ENCODE assay signal across 9 cellular contexts in genomic region chr14:96051642-96052540, GRCh38. TPM values are rescaled to one million over a fixed set of nuclear protein-coding genes. Genes with fewer than 3 reads are reported as not detected.
A peak's percentile ranks its signal among the peaks of the same experiment; 100 is the strongest.
DNase-seq lines count a peak whose midpoint lies in the region; FAIRE-seq and TF ChIP-seq lines count a peak whose summit lies in the region.
"Had no signal": no experiment of that assay in that cellular context is flagged by ENCODE, and none has a peak within 500 bp of the region (broad histone marks: within the 10 kb centered on the region; RNA-seq: fewer than 3 reads in every experiment).

No MANE protein-coding gene starts in this region.

- DNase-seq in cardiac muscle cell (ENCODE audit: low read depth in 1 of 2, low spot score in 1 of 2): no peak
- DNase-seq in left ventricle myocardium inferior: no peak
- DNase-seq in LoVo (ENCODE audit: low spot score): peak; percentile 14
- DNase-seq in H1 (ENCODE audit: low read depth in 1 of 2, low spot score in 2 of 2): peak in 1 of 2 experiments; percentile 58
- peak; percentile 69 to 84 for DNase-seq in vagina (ENCODE audit: extremely low spot score in 2 of 2)
- no peak for DNase-seq in urothelium cell line (ENCODE audit: low spot score)
- no peak for DNase-seq in activated CD4-positive, alpha-beta T cell treated with anti-CD3 and anti-CD28 coated beads, Interleukin-2, amount 10 ng/mL, durations not matched to agents 7 days and 5 days
- no peak for DNase-seq in ecto neural progenitor cell (ENCODE audit: low spot score)
- DNase-seq: NCI-H526 treated with DMSO at 0.1 percent for 48 hours had no signal

- no peak overlapping the region for H3K4ac ChIP-seq in H1 (replicated peaks; ENCODE audit: insufficient read length, low read depth, low read length)

- H3K36me3 Mint-ChIP-seq in activated CD4-positive, alpha-beta T cell treated with anti-CD3 and anti-CD28 coated beads, Interleukin-2, amount 10 ng/mL, durations not matched to agents 7 days and 5 days (ENCODE audit: low read depth): no peaks in the 10 kb centered on the region

- peak; percentile 66 to 74 for TF ChIP-seq RAD21 in H1 (IDR thresholded peaks at IDR 0.05 in 1 of 2, conservative IDR thresholded peaks at IDR 0.05 in 1 of 2; ENCODE audit: low read depth in 2 of 2, low read length in 2 of 2)

- no peaks in the 10 kb centered on the region for H3K79me1 ChIP-seq in H1 (ENCODE audit: low read depth, low read length)

- 69% methylated on average over 14 of the region's 14 CpGs; no CpG with 5 or more reads in 1 of the 2 experiments for WGBS in H1 (ENCODE audit: extremely low coverage in 1 of 2, insufficient coverage in 1 of 2, insufficient read length in 1 of 2, insufficient replicate concordance in 2 of 2, low coverage in 1 of 2, low lambda C conversion rate in 2 of 2, missing lambda C conversion rate in 1 of 2), 2 experiments

- H3K36me3 ChIP-seq in cardiac muscle cell (no peaks in the 10 kb centered on the region), left ventricle myocardium inferior (no peaks in the 10 kb centered on the region), H1 (ENCODE audit: control insufficient read depth in 2 of 4, insufficient read depth in 4 of 4, low read length in 3 of 4) (peaks cover 0 to 3% (median 0%) of the 10 kb centered on the region in 4 experiments; a peak in 1 of 8 replicates), vagina (no peaks in the 10 kb centered on the region)

- H2BK5ac ChIP-seq in H1 (ENCODE audit: low read depth, low read length): no peak overlapping the region

- H3K27ac ChIP-seq in cardiac muscle cell (no peak overlapping the region), left ventricle myocardium inferior (replicated peaks) (no peak overlapping the region), H1 (ENCODE audit: low read depth, low read length) (no peak overlapping the region), vagina (peak overlapping the region; percentile 82)

- no peak overlapping the region for H2BK20ac ChIP-seq in H1 (ENCODE audit: low read length)

- H3K9ac ChIP-seq in H1 (replicated peaks in 1 of 4; ENCODE audit: extremely low read depth in 1 of 4, low read depth in 3 of 4, low read length in 3 of 4): no peak overlapping the region

- no peak overlapping the region for H4K5ac ChIP-seq in H1 (ENCODE audit: insufficient read length, low read depth, low read length)

- POLR2A ChIA-PET in H1 (lab: Charles Lee; ENCODE audit: partially characterized antibody): interaction anchor here (0.7 to 2.1 kb wide), 5 partner anchors 9 to 13 kb away, joined by 3 to 9 read pairs (median 4); partner anchors contain the start of gene C14orf132
- POLR2A ChIA-PET in activated CD4-positive, alpha-beta T cell treated with anti-CD3 and anti-CD28 coated beads, Interleukin-2, amount 10 ng/mL, durations not matched to agents 7 days and 5 days (lab: Charles Lee): no interaction called here

- no peak overlapping the region for H4K91ac ChIP-seq in H1 (replicated peaks; ENCODE audit: insufficient read length, low read length)

- no peak overlapping the region for H4K8ac ChIP-seq in H1 (ENCODE audit: extremely low read depth, insufficient read depth, low read length)

- peaks cover 0 to 8% of the 10 kb centered on the region in 2 experiments; a peak in 1 of 4 replicates for H3K79me2 ChIP-seq in H1 (ENCODE audit: control insufficient read depth in 1 of 2, insufficient read depth in 2 of 2, low read length in 2 of 2)

- no peak overlapping the region for H2AK5ac ChIP-seq in H1 (ENCODE audit: low read depth, low read length)

- peaks cover 15% of the 10 kb centered on the region for H3K4me1 ChIP-seq in cardiac muscle cell (ENCODE audit: low read depth)
- H3K4me1 ChIP-seq in left ventricle myocardium inferior: peaks cover 6% of the 10 kb centered on the region
- H3K4me1 ChIP-seq in H1 (replicated peaks in 1 of 4; ENCODE audit: control insufficient read depth in 3 of 4, insufficient read depth in 4 of 4, low read length in 3 of 4): no peaks in the 10 kb centered on the region; a peak in 2 of 7 replicates
- H3K4me1 ChIP-seq in vagina: peaks cover 56% of the 10 kb centered on the region

- CTCF ChIA-PET in H1 (lab: Charles Lee; ENCODE audit: partially characterized antibody): interaction anchor here (0.8 to 2.4 kb wide), 27 partner anchors 8 to 492 kb away, joined by 3 to 15 read pairs (median 4); partner anchors contain the start of gene C14orf132
- CTCF ChIA-PET in activated CD4-positive, alpha-beta T cell treated with anti-CD3 and anti-CD28 coated beads, Interleukin-2, amount 10 ng/mL, durations not matched to agents 7 days and 5 days (lab: Charles Lee): interaction anchor here (1.0 kb wide), 1 partner anchor 15 kb away, joined by 3 read pairs; no protein-coding TSS in a partner anchor

- no peak overlapping the region for H2BK120ac ChIP-seq in H1 (replicated peaks; ENCODE audit: low read depth, low read length)

- H4K20me1 ChIP-seq in H1 (replicated peaks in 1 of 2; ENCODE audit: control insufficient read depth in 1 of 2, insufficient read depth in 2 of 2, low read length in 2 of 2): peaks cover 8 to 12% of the 10 kb centered on the region in 2 experiments

- H3K56ac ChIP-seq in H1 (replicated peaks; ENCODE audit: insufficient read length, low read depth, low read length): no peak overlapping the region

- no peaks in the 10 kb centered on the region for H3K23me2 ChIP-seq in H1 (ENCODE audit: low read depth, low read length)

- H2AFZ ChIP-seq in H1 (ENCODE audit: low read length): no peak overlapping the region

- H2BK12ac ChIP-seq in H1 (ENCODE audit: low read depth, low read length): no peak overlapping the region

- FAIRE-seq in H1 (lab: Jason Lieb, UNC): peak; percentile 93
- no peak for FAIRE-seq in urothelium cell line (lab: Jason Lieb, UNC)

- peak; percentile 6 for TF ChIP-seq CTCF in cardiac muscle cell (IDR thresholded peaks at IDR 0.05; ENCODE audit: low read depth, low read length)
- TF ChIP-seq CTCF in left ventricle myocardium inferior (IDR thresholded peaks at IDR 0.05; ENCODE audit: borderline replicate concordance): no peak
- TF ChIP-seq CTCF in H1 (IDR thresholded peaks at IDR 0.05; ENCODE audit: control extremely low read depth in 1 of 3, insufficient read depth in 1 of 3, low read depth in 1 of 3, low read length in 3 of 3): peak; percentile 66 to 85 (median 77)
- no peak for TF ChIP-seq CTCF in vagina (IDR thresholded peaks at IDR 0.05)

- intact Hi-C loops in left ventricle myocardium inferior (cut with micrococcal nuclease) (no loop called here), vagina (cut with DNase I) (no loop called here)

- H3K27me3 ChIP-seq in cardiac muscle cell: no peaks in the 10 kb centered on the region
- peaks cover 22% of the 10 kb centered on the region for H3K27me3 ChIP-seq in left ventricle myocardium inferior (ENCODE audit: low read depth)
- no peaks in the 10 kb centered on the region for H3K27me3 ChIP-seq in H1 (replicated peaks in 1 of 4; ENCODE audit: control insufficient read depth in 3 of 4, extremely low read depth in 1 of 4, insufficient read depth in 3 of 4, low read length in 3 of 4)
- no peaks in the 10 kb centered on the region for H3K27me3 ChIP-seq in vagina

- H3K9me3 ChIP-seq in cardiac muscle cell (ENCODE audit: low read depth): no peaks in the 10 kb centered on the region
- peaks cover 4% of the 10 kb centered on the region for H3K9me3 ChIP-seq in left ventricle myocardium inferior (replicated peaks)
- H3K9me3 ChIP-seq in H1 (ENCODE audit: insufficient read depth in 2 of 2, low read depth in 1 of 2, low read length in 1 of 2): no peaks in the 10 kb centered on the region
- H3K9me3 ChIP-seq in vagina: no peaks in the 10 kb centered on the region

- H3K4me3 Mint-ChIP-seq in activated CD4-positive, alpha-beta T cell treated with anti-CD3 and anti-CD28 coated beads, Interleukin-2, amount 10 ng/mL, durations not matched to agents 7 days and 5 days: no peak overlapping the region

- H3K4me3 ChIP-seq in cardiac muscle cell (no peak overlapping the region), left ventricle myocardium inferior (no peak overlapping the region), H1 (ENCODE audit: extremely low read depth in 1 of 4, insufficient read depth in 2 of 4, low read depth in 3 of 4, low read length in 4 of 4) (no peak overlapping the region), vagina (no peak overlapping the region)

- no peak overlapping the region for H3K4me2 ChIP-seq in H1 (ENCODE audit: insufficient read depth in 1 of 2, low read depth in 2 of 2, low read length in 2 of 2)

- TF ChIP-seq EP300 in H1 (IDR thresholded peaks at IDR 0.05; ENCODE audit: borderline replicate concordance in 1 of 2, low read depth in 2 of 2, low read length in 2 of 2): no peak

- H3K18ac ChIP-seq in H1 (ENCODE audit: extremely low read depth, low read length): no peak overlapping the region

- H3K14ac ChIP-seq in H1 (ENCODE audit: insufficient read length): no peak overlapping the region

- H3K23ac ChIP-seq in H1 (ENCODE audit: insufficient read length): no peak overlapping the region

- TF ChIP-seq POLR2A in H1 (IDR thresholded peaks at IDR 0.05; ENCODE audit: control extremely low read depth in 1 of 2, low read depth in 2 of 2, low read length in 2 of 2) (no peak), vagina (IDR thresholded peaks at IDR 0.05) (no peak)

- no peaks in the 10 kb centered on the region for H3K9me3 Mint-ChIP-seq in activated CD4-positive, alpha-beta T cell treated with anti-CD3 and anti-CD28 coated beads, Interleukin-2, amount 10 ng/mL, durations not matched to agents 7 days and 5 days

- no peaks in the 10 kb centered on the region for H3K27me3 Mint-ChIP-seq in activated CD4-positive, alpha-beta T cell treated with anti-CD3 and anti-CD28 coated beads, Interleukin-2, amount 10 ng/mL, durations not matched to agents 7 days and 5 days

- no peak overlapping the region for H2BK15ac ChIP-seq in H1 (ENCODE audit: low read length)

- H3K27ac Mint-ChIP-seq in activated CD4-positive, alpha-beta T cell treated with anti-CD3 and anti-CD28 coated beads, Interleukin-2, amount 10 ng/mL, durations not matched to agents 7 days and 5 days: no peak overlapping the region

- H3K4me1 Mint-ChIP-seq in activated CD4-positive, alpha-beta T cell treated with anti-CD3 and anti-CD28 coated beads, Interleukin-2, amount 10 ng/mL, durations not matched to agents 7 days and 5 days: no peaks in the 10 kb centered on the region

RNA-seq across cellular contexts. Expression of gene C14orf132, which starts 12.7 kb away (rescaled TPM):
- total RNA-seq in cardiac muscle cell (11.9 and 13.9 TPM in 2 replicates), left ventricle myocardium inferior (4.8 TPM), vagina (12.0 TPM)
- polyA plus RNA-seq in cardiac muscle cell (13.8 and 14.1 TPM in 2 replicates), H1 (2011; rRNA removed) (11.7 and 16.6 TPM in 2 replicates)
- total RNA-seq in H1 (2021; fragmentation: NEBNext Ultra II Directional; extraction: Animal tissue kit (Norgen Biotek cat#: 25700)): 32.0 and 32.5 TPM in 2 replicates
- 13.6 TPM for polyA plus RNA-seq in H1 (2011; cell fraction: cytosol; rRNA removed)
- 22.3 TPM for polyA plus RNA-seq in H1 (2011; cell fraction: nucleus; rRNA removed)
- polyA plus RNA-seq in H1 (2012, experiment 1 of 2): 16.5 to 22.5 TPM (median 19.6 TPM) in 4 replicates
- polyA plus RNA-seq in H1 (2012, experiment 2 of 2): 10.7 TPM
- 24.9 TPM for polyA plus RNA-seq in H1 (2013, experiment 1 of 2)
- 23.5 TPM for polyA plus RNA-seq in H1 (2013, experiment 2 of 2)
- 25.6 and 30.3 TPM in 2 replicates for polyA minus RNA-seq in H1 (2011; rRNA and poly(A)+ RNA removed)
- polyA minus RNA-seq in H1 (2011; cell fraction: cytosol; rRNA and poly(A)+ RNA removed): 14.3 TPM
- polyA minus RNA-seq in H1 (2011; cell fraction: nucleus; rRNA and poly(A)+ RNA removed): 31.5 TPM
- total RNA-seq in activated CD4-positive, alpha-beta T cell treated with anti-CD3 and anti-CD28 coated beads, Interleukin-2, amount 10 ng/mL, durations not matched to agents 7 days and 5 days: 1 to 10 TPM; 1.2 to 1.5 TPM

Comparison
In these comparisons a context has a peak if more than half of its experiments do, and no peak if none do; other contexts are left out.
1. CTCF ChIP-seq: peak in cardiac muscle cell (single experiment) and H1 (3 of 3); none in left ventricle myocardium inferior (single experiment) and vagina (0 of 3).
2. DNase-seq: peak in LoVo (single experiment) and vagina (2 of 2); none in cardiac muscle cell (0 of 2), left ventricle myocardium inferior (single experiment), urothelium cell line (single experiment), activated CD4-positive, alpha-beta T cell treated with anti-CD3 and anti-CD28 coated beads, Interleukin-2, amount 10 ng/mL, durations not matched to agents 7 days and 5 days (single experiment) and ecto neural progenitor cell (single experiment).